ENCODE assay signal across 9 cellular contexts in genomic region chr22:43737150-43737828, GRCh38.
"Had no signal": no experiment of that assay in that cellular context is flagged by ENCODE, and none has a peak within 500 bp of the region (broad histone marks: within the 10 kb centered on the region; RNA-seq: fewer than 3 reads in every experiment).

No MANE protein-coding gene starts in this region.

- H3K27ac ChIP-seq: GM23248 had no signal

- ATAC-seq: HepG2, K562 had no signal

- FAIRE-seq: H1, H54, HepG2, K562 had no signal

- H2AFZ ChIP-seq: GM23248 had no signal

- H3K4me3 ChIP-seq: GM23248, K562 had no signal

- H3K9ac ChIP-seq: GM23248 had no signal

- DNase-seq: GM23248, H9, HCEC 1CT, HFFc6, KG1 had no signal
